Comparison of ENCODE assay signal across 1 cellular context in the genomic region with DNA sequence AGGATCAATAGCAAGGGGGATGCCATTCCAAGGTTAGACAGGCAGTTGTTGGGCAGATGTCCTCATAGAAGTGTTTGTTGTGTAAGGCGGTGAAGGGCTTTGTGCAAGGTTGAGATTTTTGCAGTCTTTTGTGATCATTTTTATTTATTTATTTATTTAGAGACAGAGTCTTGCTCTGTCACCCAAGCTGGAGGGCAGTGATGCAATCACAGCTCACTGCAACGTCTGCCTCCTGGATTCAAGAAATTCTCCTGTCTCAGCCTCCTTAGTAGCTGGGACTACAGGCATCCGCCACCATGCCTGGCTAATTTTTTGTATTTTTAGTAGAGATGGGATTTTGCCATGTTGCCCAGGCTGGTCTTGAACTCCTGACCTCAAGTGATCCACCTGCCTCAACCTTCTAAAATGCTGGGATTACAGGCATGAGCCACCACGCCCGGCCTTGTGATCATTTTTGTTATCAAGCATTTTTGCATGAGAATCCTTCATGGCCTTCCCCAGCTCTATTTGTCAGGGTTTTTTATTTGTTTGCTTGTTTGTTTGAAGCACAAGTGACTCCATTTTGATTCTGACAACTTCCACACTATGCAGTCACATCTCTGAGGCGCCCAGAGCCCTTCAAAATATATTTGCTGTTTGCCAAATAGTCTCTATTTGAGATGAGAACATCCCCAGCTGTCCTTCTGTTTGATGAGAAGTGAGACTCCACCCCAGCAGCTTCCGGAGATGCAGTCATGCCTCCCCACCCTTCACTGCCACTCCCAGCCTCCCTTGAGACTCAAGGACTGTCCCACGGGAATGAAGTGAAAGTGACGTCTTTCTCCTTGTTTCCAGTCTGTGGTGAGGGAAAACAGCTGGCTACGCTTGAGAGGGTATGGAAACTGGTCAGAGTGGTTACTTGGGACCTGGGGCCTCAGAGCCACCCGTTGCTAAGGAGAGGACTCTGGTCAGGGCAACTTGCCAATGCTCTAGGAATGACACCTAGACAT.
TF ChIP-seq lines count a peak whose summit lies in the region.

No MANE protein-coding gene starts in this region.

TF ChIP-seq in GM12878, 131 proteins besides CTCF, POLR2A, EP300 and RAD21 (continued from another document):
- TF ChIP-seq TCF3 (IDR thresholded peaks at IDR 0.05; ENCODE audit: borderline replicate concordance, insufficient read depth, low read depth, low read length) (peak; percentile 79; the same call in 1 of the 2 replicates), YY1 (IDR thresholded peaks at IDR 0.05; ENCODE audit: low read depth, low read length) (peak; percentile 70), SREBF2 (IDR thresholded peaks at IDR 0.05; ENCODE audit: low read length) (no peak), MTA3 (IDR thresholded peaks at IDR 0.05; ENCODE audit: borderline replicate concordance, low read length) (0 out of 2 replicates have a peak, but pooled peaks have one; percentile 70), ETV6 (conservative IDR thresholded peaks at IDR 0.05 in 1 of 2, IDR thresholded peaks at IDR 0.05 in 1 of 2; ENCODE audit: borderline replicate concordance in 1 of 2, low read depth in 1 of 2) (peak in 1 of 2 experiments; percentile 69; a peak in 2 of 4 replicates), SREBF1 (IDR thresholded peaks at IDR 0.05; ENCODE audit: low read length) (no peak), IKZF1 (conservative IDR thresholded peaks at IDR 0.05) (peak; percentile 98)
- TF ChIP-seq, protein P1, sequence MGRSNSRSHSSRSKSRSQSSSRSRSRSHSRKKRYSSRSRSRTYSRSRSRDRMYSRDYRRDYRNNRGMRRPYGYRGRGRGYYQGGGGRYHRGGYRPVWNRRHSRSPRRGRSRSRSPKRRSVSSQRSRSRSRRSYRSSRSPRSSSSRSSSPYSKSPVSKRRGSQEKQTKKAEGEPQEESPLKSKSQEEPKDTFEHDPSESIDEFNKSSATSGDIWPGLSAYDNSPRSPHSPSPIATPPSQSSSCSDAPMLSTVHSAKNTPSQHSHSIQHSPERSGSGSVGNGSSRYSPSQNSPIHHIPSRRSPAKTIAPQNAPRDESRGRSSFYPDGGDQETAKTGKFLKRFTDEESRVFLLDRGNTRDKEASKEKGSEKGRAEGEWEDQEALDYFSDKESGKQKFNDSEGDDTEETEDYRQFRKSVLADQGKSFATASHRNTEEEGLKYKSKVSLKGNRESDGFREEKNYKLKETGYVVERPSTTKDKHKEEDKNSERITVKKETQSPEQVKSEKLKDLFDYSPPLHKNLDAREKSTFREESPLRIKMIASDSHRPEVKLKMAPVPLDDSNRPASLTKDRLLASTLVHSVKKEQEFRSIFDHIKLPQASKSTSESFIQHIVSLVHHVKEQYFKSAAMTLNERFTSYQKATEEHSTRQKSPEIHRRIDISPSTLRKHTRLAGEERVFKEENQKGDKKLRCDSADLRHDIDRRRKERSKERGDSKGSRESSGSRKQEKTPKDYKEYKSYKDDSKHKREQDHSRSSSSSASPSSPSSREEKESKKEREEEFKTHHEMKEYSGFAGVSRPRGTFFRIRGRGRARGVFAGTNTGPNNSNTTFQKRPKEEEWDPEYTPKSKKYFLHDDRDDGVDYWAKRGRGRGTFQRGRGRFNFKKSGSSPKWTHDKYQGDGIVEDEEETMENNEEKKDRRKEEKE (IDR thresholded peaks at IDR 0.05), result no peak
